Comparison of ENCODE assay signal across 9 cellular contexts in the genomic region with DNA sequence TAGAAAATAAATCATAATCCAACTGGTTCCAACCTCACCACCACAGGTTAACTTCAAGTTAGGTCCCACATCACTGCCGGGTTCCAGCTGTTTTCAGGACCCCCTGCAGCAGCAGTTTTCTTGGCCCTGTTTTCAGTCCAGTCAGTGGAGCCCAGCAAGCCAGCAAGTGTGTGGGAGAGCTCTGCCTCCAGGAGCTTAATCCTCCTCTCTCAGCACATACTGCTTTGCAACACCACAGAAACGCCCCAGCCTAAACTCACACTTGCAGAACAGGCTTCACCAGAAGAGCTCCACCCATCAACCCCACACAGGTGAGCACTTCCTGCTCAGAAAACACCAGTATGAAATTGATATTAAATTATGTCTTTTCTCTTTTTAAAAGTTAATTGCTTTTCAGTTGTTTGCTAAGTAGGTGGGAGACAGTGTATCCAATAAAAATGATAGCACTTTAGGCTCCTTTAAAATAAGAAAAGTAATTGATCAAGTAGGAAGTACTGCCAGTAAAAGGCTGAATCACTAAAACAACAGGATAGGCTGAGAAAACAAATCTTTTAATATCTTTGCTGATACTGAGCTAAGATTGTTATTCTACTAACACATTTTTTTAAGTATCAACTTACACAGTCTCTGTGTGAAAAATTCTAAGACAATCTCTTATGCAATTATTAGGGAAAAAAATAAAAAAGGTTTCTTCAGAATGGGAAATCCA.
A peak's percentile ranks its signal among the peaks of the same experiment; 100 is the strongest.
DNase-seq lines count a peak whose midpoint lies in the region; ATAC-seq and TF ChIP-seq lines count a peak whose summit lies in the region.
"Had no signal": no experiment of that assay in that cellular context is flagged by ENCODE, and none has a peak within 500 bp of the region (broad histone marks: within the 10 kb centered on the region; RNA-seq: fewer than 3 reads in every experiment).

No MANE protein-coding gene starts in this region.

- peak in 2 of 4 donors; percentile 21 to 72 for TF ChIP-seq POLR2A in esophagus squamous epithelium (IDR thresholded peaks at IDR 0.05)

- 21 to 39% methylated on average over 1 to 2 of the region's 2 CpGs for WGBS in esophagus squamous epithelium, 2 donors

- intact Hi-C loops in esophagus squamous epithelium (cut with DNase I) (no loop called here), ascending aorta (cut with DNase I) (no loop called here)

- peak overlapping the region; percentile 59 to 86 (median 78) for H3K27ac ChIP-seq in esophagus squamous epithelium
- H3K27ac ChIP-seq in ascending aorta = no peak overlapping the region
- H3K27ac ChIP-seq: SJSA1 had no signal

- ATAC-seq in HG03354 (IDR thresholded peaks at IDR 0.05; ENCODE audit: poor library complexity, severe bottlenecking, unreplicated experiment) (no peak), HG02623 (IDR thresholded peaks at IDR 0.05; ENCODE audit: unreplicated experiment) (no peak)

- H3K4me3 ChIP-seq in esophagus squamous epithelium (peak overlapping the region; percentile 26 to 54 (median 46)), ascending aorta (no peak overlapping the region)
- H3K4me3 ChIP-seq: SJSA1 had no signal

- H3K36me3 ChIP-seq in esophagus squamous epithelium (peaks cover 0 to under 1% (median 0%) of the 10 kb centered on the region in 3 donors), ascending aorta (no peaks in the 10 kb centered on the region)
- H3K36me3 ChIP-seq: SJSA1 had no signal

- H3K9me3 ChIP-seq in esophagus squamous epithelium (no peaks in the 10 kb centered on the region), ascending aorta (no peaks in the 10 kb centered on the region)
- H3K9me3 ChIP-seq: SJSA1 had no signal

- H3K27me3 ChIP-seq in esophagus squamous epithelium (no peaks in the 10 kb centered on the region), ascending aorta (no peaks in the 10 kb centered on the region)
- H3K27me3 ChIP-seq: SJSA1 had no signal

- H3K4me1 ChIP-seq in esophagus squamous epithelium (peaks cover 0 to 25% (median 2%) of the 10 kb centered on the region in 3 donors), ascending aorta (peaks cover 0 to 12% of the 10 kb centered on the region in 2 donors)
- H3K4me1 ChIP-seq: SJSA1 had no signal

- peak; percentile 98 for DNase-seq in HT-29 (ENCODE audit: low spot score)
- peak; percentile 9 for DNase-seq in NCI-H774 (lab: John Stamatoyannopoulos, UW)
- no peak for DNase-seq in esophagus squamous epithelium (lab: John Stamatoyannopoulos, UW)
- peak; percentile 49 for DNase-seq in putamen (ENCODE audit: low spot score)
- DNase-seq in ascending aorta (ENCODE audit: low spot score in 2 of 2) = no peak
- DNase-seq: amniotic stem cell had no signal

- TF ChIP-seq CTCF in esophagus squamous epithelium (IDR thresholded peaks at IDR 0.05) = no peak
- no peak for TF ChIP-seq CTCF in ascending aorta (IDR thresholded peaks at IDR 0.05)

Comparison
In these comparisons a context has a peak if more than half of its experiments do, and no peak if none do; other contexts are left out.
1. DNase-seq: peak in HT-29 (single experiment), NCI-H774 (single experiment) and putamen (single experiment); none in esophagus squamous epithelium (single experiment) and ascending aorta (0 of 2).
2. H3K27ac ChIP-seq: peak in esophagus squamous epithelium (4 of 4); none in ascending aorta (0 of 2).
3. H3K4me3 ChIP-seq: peak in esophagus squamous epithelium (4 of 4); none in ascending aorta (0 of 2).